Comparison of ENCODE assay signal across 19 cellular contexts in genomic region chr1:34871443-34872132, GRCh38. TPM values are rescaled to one million over a fixed set of nuclear protein-coding genes. Genes with fewer than 3 reads are reported as not detected.
A peak's percentile ranks its signal among the peaks of the same experiment; 100 is the strongest.
DNase-seq lines count a peak whose midpoint lies in the region; ATAC-seq and TF ChIP-seq lines count a peak whose summit lies in the region.
"Had no signal": no experiment of that assay in that cellular context is flagged by ENCODE, and none has a peak within 500 bp of the region (broad histone marks: within the 10 kb centered on the region; RNA-seq: fewer than 3 reads in every experiment).

No MANE protein-coding gene starts in this region.

- peak; percentile 61 for ATAC-seq in CD4-positive, alpha-beta T cell (ENCODE audit: poor library complexity)
- no peak for ATAC-seq in stimulated activated memory B cell treated with anti-CD40 and anti-IgM and Interleukin-4, amounts not matched to agents 10 μg/mL and 1 μg/mL and 100 μg/mL, for 72 hours

- no CpG with 5 or more reads among the region's 17 CpGs for whole genome bisulfite sequencing in neuronal stem cell (ENCODE audit: extremely low coverage in 2 of 2, insufficient read length in 2 of 2, insufficient replicate concordance in 1 of 2), 2 donors

- no peaks in the 10 kb centered on the region for H3K36me3 Mint-ChIP-seq in CD4-positive, alpha-beta T cell (ENCODE audit: low read depth)
- H3K36me3 Mint-ChIP-seq in stimulated activated memory B cell treated with anti-CD40 and anti-IgM and Interleukin-4, amounts not matched to agents 10 μg/mL and 1 μg/mL and 100 μg/mL, for 72 hours: no peaks in the 10 kb centered on the region

- peak overlapping the region; percentile 18 for H3K9ac ChIP-seq in neuronal stem cell (ENCODE audit: low read depth, low read length, poor library complexity)

- CTCF ChIA-PET in CD4-positive, alpha-beta T cell (lab: Charles Lee): interaction anchor here (1.7 kb wide), 1 partner anchor 19 kb away, joined by 5 read pairs; no protein-coding TSS in a partner anchor

- H3K27me3 Mint-ChIP-seq in CD4-positive, alpha-beta T cell: peaks cover 48% of the 10 kb centered on the region
- peaks cover 30% of the 10 kb centered on the region for H3K27me3 Mint-ChIP-seq in stimulated activated memory B cell treated with anti-CD40 and anti-IgM and Interleukin-4, amounts not matched to agents 10 μg/mL and 1 μg/mL and 100 μg/mL, for 72 hours

- H3K4ac ChIP-seq in neuronal stem cell (ENCODE audit: low read length): no peak overlapping the region

- no peak for TF ChIP-seq CTCF in CD4-positive, alpha-beta T cell (IDR thresholded peaks at IDR 0.05)

- H2AFZ ChIP-seq in neuronal stem cell (ENCODE audit: low read length): no peak overlapping the region

- no peak for DNase-seq in CD4-positive, alpha-beta T cell
- peak; percentile 75 for DNase-seq in Jurkat, Clone E6-1 (ENCODE audit: low read depth, low spot score)
- peak in 3 of 61 donors; percentile 16 to 56 (median 47) for DNase-seq in caudate nucleus (lab: John Stamatoyannopoulos, UW)
- DNase-seq in neuronal stem cell (ENCODE audit: low spot score): no peak
- DNase-seq in DMS53 treated with DMSO at 0.1 percent for 48 hours (lab: John Stamatoyannopoulos, UW; ENCODE audit: unreplicated experiment): no peak
- no peak for DNase-seq in NCI-H2171 treated with DMSO at 0.1 percent for 48 hours (lab: John Stamatoyannopoulos, UW)
- DNase-seq: activated CD4-positive, alpha-beta memory T cell treated with anti-CD3 and anti-CD28 coated beads, Interleukin-2, amount 10 ng/mL, durations not matched to agents 7 days and 5 days; activated naive CD4-positive, alpha-beta T cell; activated T-cell treated with anti-CD3 and anti-CD28 coated beads, Interleukin-2, amount 50 U/mL, for 1 hour; amniotic stem cell; dermis blood vessel endothelial cell; kidney; NCI-H1436 treated with DMSO at 0.1 percent for 48 hours; NCI-H2171; NCI-H524 treated with DMSO at 0.1 percent for 48 hours; uterus had no signal

- H3K4me3 ChIP-seq in Jurkat, Clone E6-1 (ENCODE audit: low read length): no peak overlapping the region
- no peak overlapping the region for H3K4me3 ChIP-seq in neuronal stem cell (ENCODE audit: low read length in 2 of 2)
- H3K4me3 ChIP-seq: cardiac muscle cell, lung, uterus had no signal

- H3K27ac Mint-ChIP-seq in CD4-positive, alpha-beta T cell: peak overlapping the region; percentile 16
- H3K27ac Mint-ChIP-seq in stimulated activated memory B cell treated with anti-CD40 and anti-IgM and Interleukin-4, amounts not matched to agents 10 μg/mL and 1 μg/mL and 100 μg/mL, for 72 hours: no peak overlapping the region
- H3K27ac Mint-ChIP-seq: activated CD4-positive, alpha-beta memory T cell treated with anti-CD3 and anti-CD28 coated beads, Interleukin-2, amount 10 ng/mL, durations not matched to agents 7 days and 5 days had no signal

- no peak overlapping the region for H4K91ac ChIP-seq in neuronal stem cell (ENCODE audit: low read depth, low read length, poor library complexity)

- intact Hi-C loops in CD4-positive, alpha-beta T cell (cut with DNase I, micrococcal nuclease): loop anchor here in 1 of 2 experiments (5.0 kb wide), 1 partner anchor 891 kb away; no protein-coding TSS in a partner anchor

- H3K9me3 Mint-ChIP-seq in CD4-positive, alpha-beta T cell: no peaks in the 10 kb centered on the region
- no peaks in the 10 kb centered on the region for H3K9me3 Mint-ChIP-seq in stimulated activated memory B cell treated with anti-CD40 and anti-IgM and Interleukin-4, amounts not matched to agents 10 μg/mL and 1 μg/mL and 100 μg/mL, for 72 hours
- H3K9me3 Mint-ChIP-seq: activated CD4-positive, alpha-beta memory T cell treated with anti-CD3 and anti-CD28 coated beads, Interleukin-2, amount 10 ng/mL, durations not matched to agents 7 days and 5 days had no signal

- no peaks in the 10 kb centered on the region for H3K79me1 ChIP-seq in neuronal stem cell (ENCODE audit: low read depth, low read length)

- no peak overlapping the region for H2BK5ac ChIP-seq in neuronal stem cell (ENCODE audit: low read length)

- no peak overlapping the region for H3K4me2 ChIP-seq in neuronal stem cell (ENCODE audit: insufficient read depth, low read length, poor library complexity, severe bottlenecking)

- no peaks in the 10 kb centered on the region for H3K9me3 ChIP-seq in CD4-positive, alpha-beta T cell (ENCODE audit: control insufficient read depth, low read length)
- H3K9me3 ChIP-seq in neuronal stem cell (replicated peaks in 1 of 2; ENCODE audit: control insufficient read depth in 2 of 2, insufficient read depth in 1 of 2, low read depth in 1 of 2, low read length in 2 of 2): no peaks in the 10 kb centered on the region
- H3K9me3 ChIP-seq: uterus had no signal

- no peak overlapping the region for H2BK12ac ChIP-seq in neuronal stem cell (ENCODE audit: low read length)

- no peak overlapping the region for H2BK120ac ChIP-seq in neuronal stem cell (ENCODE audit: low read depth, low read length)

- no peak overlapping the region for H2BK15ac ChIP-seq in neuronal stem cell (ENCODE audit: low read length)

- H4K8ac ChIP-seq in neuronal stem cell (ENCODE audit: low read depth, low read length): no peak overlapping the region

- peaks cover 16% of the 10 kb centered on the region for H3K27me3 ChIP-seq in CD4-positive, alpha-beta T cell (ENCODE audit: control insufficient read depth, insufficient read depth, low read length)
- H3K27me3 ChIP-seq in neuronal stem cell (ENCODE audit: control insufficient read depth in 3 of 3, insufficient read depth in 3 of 3, low read depth in 1 of 3, low read length in 3 of 3): peaks cover 0 to 12% (median 4%) of the 10 kb centered on the region in 3 experiments

- H3K27ac ChIP-seq in CD4-positive, alpha-beta T cell (ENCODE audit: low read depth, low read length): no peak overlapping the region
- H3K27ac ChIP-seq in caudate nucleus (ENCODE audit: low read depth, low read length) (peak overlapping the region; percentile 4), neuronal stem cell (replicated peaks; ENCODE audit: low read length) (no peak overlapping the region)
- H3K27ac ChIP-seq: cardiac muscle cell, uterus had no signal

- H3K18ac ChIP-seq in neuronal stem cell (ENCODE audit: low read length): no peak overlapping the region

- no peaks in the 10 kb centered on the region for H3K36me3 ChIP-seq in neuronal stem cell (replicated peaks in 1 of 2; ENCODE audit: control insufficient read depth in 2 of 2, insufficient read depth in 2 of 2, low read length in 2 of 2)
- H3K36me3 ChIP-seq: cardiac muscle cell, uterus had no signal

- H3K4me1 ChIP-seq in neuronal stem cell (ENCODE audit: control insufficient read depth in 2 of 2, insufficient read depth in 1 of 2, low read depth in 1 of 2, low read length in 2 of 2): no peaks in the 10 kb centered on the region
- H3K4me1 ChIP-seq: uterus had no signal

- POLR2A ChIA-PET in CD4-positive, alpha-beta T cell (lab: Charles Lee): no interaction called here

- peaks cover 22% of the 10 kb centered on the region for H3K4me1 Mint-ChIP-seq in CD4-positive, alpha-beta T cell (ENCODE audit: low read depth)
- H3K4me1 Mint-ChIP-seq in stimulated activated memory B cell treated with anti-CD40 and anti-IgM and Interleukin-4, amounts not matched to agents 10 μg/mL and 1 μg/mL and 100 μg/mL, for 72 hours: peaks cover 15% of the 10 kb centered on the region
- H3K4me1 Mint-ChIP-seq: activated CD4-positive, alpha-beta memory T cell treated with anti-CD3 and anti-CD28 coated beads, Interleukin-2, amount 10 ng/mL, durations not matched to agents 7 days and 5 days had no signal

- peak overlapping the region; percentile 45 for H3K4me3 Mint-ChIP-seq in CD4-positive, alpha-beta T cell
- no peak overlapping the region for H3K4me3 Mint-ChIP-seq in stimulated activated memory B cell treated with anti-CD40 and anti-IgM and Interleukin-4, amounts not matched to agents 10 μg/mL and 1 μg/mL and 100 μg/mL, for 72 hours
- H3K4me3 Mint-ChIP-seq: activated CD4-positive, alpha-beta memory T cell treated with anti-CD3 and anti-CD28 coated beads, Interleukin-2, amount 10 ng/mL, durations not matched to agents 7 days and 5 days had no signal

- H3K23ac ChIP-seq in neuronal stem cell (ENCODE audit: low read depth, low read length, poor library complexity): peak overlapping the region; percentile 39

- no peak overlapping the region for H3K14ac ChIP-seq in neuronal stem cell (ENCODE audit: low read length)

- H2AK5ac ChIP-seq in neuronal stem cell (ENCODE audit: low read depth, low read length): no peak overlapping the region

RNA-seq across cellular contexts. Expression of gene SMIM12, which starts 12.0 kb away (rescaled TPM):
- 10 to 100 TPM; 43.0 to 44.6 TPM for total RNA-seq in CD4-positive, alpha-beta T cell
- polyA plus RNA-seq in Jurkat, Clone E6-1 (2012; ENCODE audit: insufficient read depth, insufficient read length): 57.2 TPM
- polyA plus RNA-seq in neuronal stem cell (2013, experiment 1 of 2): 15.2 TPM
- 14.8 TPM for polyA plus RNA-seq in neuronal stem cell (2013, experiment 2 of 2)

RNA-seq across cellular contexts. Expression of gene DLGAP3, which starts 57.9 kb away (rescaled TPM):
- under 1 TPM; 0.34 to 0.44 TPM for total RNA-seq in CD4-positive, alpha-beta T cell
- 0.41 TPM for polyA plus RNA-seq in Jurkat, Clone E6-1 (2012; ENCODE audit: insufficient read depth, insufficient read length)
- polyA plus RNA-seq in neuronal stem cell (2013, experiment 1 of 2): 1.5 TPM
- 1.6 TPM for polyA plus RNA-seq in neuronal stem cell (2013, experiment 2 of 2)
